In the genomic region with DNA sequence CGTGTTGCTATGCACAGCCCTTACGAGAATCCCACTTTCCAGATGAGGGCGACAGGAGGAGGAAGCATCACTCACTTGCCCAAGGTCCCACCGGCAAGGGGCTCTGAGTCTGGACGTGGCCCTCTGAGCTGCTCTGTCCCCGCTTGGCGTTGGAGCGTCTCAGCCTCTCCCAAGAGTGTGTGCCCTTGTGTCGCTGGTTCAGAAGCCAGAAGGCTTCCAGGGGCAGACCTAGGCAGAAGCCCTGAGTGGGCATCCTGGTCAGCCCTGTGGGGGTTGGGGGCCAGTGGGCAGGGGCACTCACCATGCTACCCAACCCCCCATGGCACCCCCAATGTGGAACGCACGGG, we compare ENCODE assay signal across 15 cellular contexts.
A peak's percentile ranks its signal among the peaks of the same experiment; 100 is the strongest.
DNase-seq lines count a peak whose midpoint lies in the region; ATAC-seq and TF ChIP-seq lines count a peak whose summit lies in the region.
"Had no signal": no experiment of that assay in that cellular context is flagged by ENCODE, and none has a peak within 500 bp of the region (broad histone marks: within the 10 kb centered on the region; RNA-seq: fewer than 3 reads in every experiment).

No MANE protein-coding gene starts in this region.

- H3K9ac ChIP-seq in H9 (ENCODE audit: extremely low read depth, insufficient read length, low read length), result no peak overlapping the region

- H3K4ac ChIP-seq in H9 (ENCODE audit: low read depth, low read length), result no peak overlapping the region

- DNase-seq in H9 (no peak), chondrocyte (ENCODE audit: low spot score) (peak; percentile 78), substantia nigra (lab: John Stamatoyannopoulos, UW) (no peak), ecto neural progenitor cell (ENCODE audit: low spot score) (no peak), nucleus accumbens (lab: John Stamatoyannopoulos, UW) (no peak)
- DNase-seq: HCEC 1CT, MV-4-11, NCI-H1436, NCI-H2081, NCI-H510A treated with DMSO at 0.1 percent for 48 hours, Peyer's patch had no signal

- H4K20me1 ChIP-seq in H9 (ENCODE audit: control insufficient read depth, insufficient read depth, insufficient read length), result no peaks in the 10 kb centered on the region

- H2BK12ac ChIP-seq in H9 (ENCODE audit: insufficient read length, low read depth, low read length), result no peak overlapping the region

- H2BK20ac ChIP-seq in H9 (ENCODE audit: low read depth, low read length, poor library complexity, severe bottlenecking), result no peak overlapping the region

- WGBS in H9 (ENCODE audit: extremely low coverage, insufficient read length, low lambda C conversion rate), result no CpG with 5 or more reads among the region's 11 CpGs

- H3K23me2 ChIP-seq in H9 (ENCODE audit: insufficient read length, low read depth, low read length, poor library complexity, severe bottlenecking), result no peaks in the 10 kb centered on the region

- no peak overlapping the region for H3K23ac ChIP-seq in H9 (ENCODE audit: insufficient read length, low read depth, low read length)

- no peak overlapping the region for H3K18ac ChIP-seq in H9 (ENCODE audit: insufficient read length, low read depth, low read length)

- H2BK120ac ChIP-seq in H9 (ENCODE audit: low read depth, low read length, poor library complexity, severe bottlenecking), result no peak overlapping the region

- no peak overlapping the region for H2AK5ac ChIP-seq in H9 (ENCODE audit: insufficient read length, low read length)

- no peak overlapping the region for H3K4me2 ChIP-seq in H9 (ENCODE audit: insufficient read depth, insufficient read length, low read length)

- H4K8ac ChIP-seq in H9 (replicated peaks; ENCODE audit: insufficient read length, low read depth, low read length), result no peak overlapping the region

- no peak overlapping the region for H4K91ac ChIP-seq in H9 (ENCODE audit: insufficient read length, low read depth, low read length)

- no peak for ATAC-seq in HG02938 (IDR thresholded peaks at IDR 0.05; ENCODE audit: unreplicated experiment)
- ATAC-seq in HG02623 (IDR thresholded peaks at IDR 0.05; ENCODE audit: unreplicated experiment), result no peak

- H3K79me2 ChIP-seq in H9 (ENCODE audit: insufficient read depth, low read length), result no peaks in the 10 kb centered on the region

- H3K27me3 Mint-ChIP-seq in H9 (ENCODE audit: low read depth), result no peaks in the 10 kb centered on the region; the same call in 1 of the 2 replicates
- no peaks in the 10 kb centered on the region for H3K27me3 Mint-ChIP-seq in chondrocyte (ENCODE audit: low read depth)

- H3K27me3 ChIP-seq in H9 (ENCODE audit: insufficient read depth, low read length) (no peaks in the 10 kb centered on the region), muscle layer of duodenum (ENCODE audit: low read depth, low read length) (no peaks in the 10 kb centered on the region)
- H3K27me3 ChIP-seq: Peyer's patch had no signal

- H2BK15ac ChIP-seq in H9 (ENCODE audit: low read depth, low read length), result no peak overlapping the region

- H2AFZ ChIP-seq in H9 (ENCODE audit: low read length), result no peak overlapping the region

- H3K27ac Mint-ChIP-seq in H9, result no peak overlapping the region
- no peak overlapping the region for H3K27ac Mint-ChIP-seq in chondrocyte (ENCODE audit: unreplicated experiment)

- H3K36me3 ChIP-seq in muscle layer of duodenum (ENCODE audit: control insufficient read depth in 1 of 2, insufficient read depth in 2 of 2, low read length in 2 of 2), result no peaks in the 10 kb centered on the region
- H3K36me3 ChIP-seq: Peyer's patch had no signal

- H3K4me1 Mint-ChIP-seq in H9, result no peaks in the 10 kb centered on the region
- H3K4me1 Mint-ChIP-seq in chondrocyte (ENCODE audit: low read depth), result peaks cover 48% of the 10 kb centered on the region

- no peaks in the 10 kb centered on the region; a peak in 1 of 5 replicates for H3K9me3 Mint-ChIP-seq in H9
- H3K9me3 Mint-ChIP-seq in chondrocyte (ENCODE audit: low read depth), result peaks cover 5% of the 10 kb centered on the region

- no peak overlapping the region for H3K56ac ChIP-seq in H9 (ENCODE audit: insufficient read length, low read depth, low read length)

- no peaks in the 10 kb centered on the region for H3K79me1 ChIP-seq in H9 (ENCODE audit: insufficient read depth, low read depth, low read length, poor library complexity, severe bottlenecking)

- H3K36me3 Mint-ChIP-seq in H9 (ENCODE audit: insufficient read depth in 1 of 3, low read depth in 3 of 3) (peaks cover 0 to 2% (median 0%) of the 10 kb centered on the region in 3 experiments; a peak in 3 of 7 replicates), chondrocyte (ENCODE audit: low read depth) (no peaks in the 10 kb centered on the region)

- H3K9me3 ChIP-seq in H9 (ENCODE audit: control insufficient read depth, low read depth, low read length) (no peaks in the 10 kb centered on the region), muscle layer of duodenum (ENCODE audit: control insufficient read depth in 1 of 2, low read length in 2 of 2) (no peaks in the 10 kb centered on the region)
- H3K9me3 ChIP-seq: Peyer's patch had no signal

- TF ChIP-seq CTCF in H9 (conservative IDR thresholded peaks at IDR 0.05) (no peak), chondrocyte (IDR thresholded peaks at IDR 0.05) (no peak)

- no peak overlapping the region for H3T11ph ChIP-seq in H9 (ENCODE audit: low read length)

- H3K4me3 Mint-ChIP-seq in H9 (no peak overlapping the region), chondrocyte (ENCODE audit: unreplicated experiment) (no peak overlapping the region)

- no peaks in the 10 kb centered on the region for H3K4me1 ChIP-seq in H9 (ENCODE audit: insufficient read depth, low read length)
- H3K4me1 ChIP-seq in muscle layer of duodenum (ENCODE audit: control insufficient read depth in 1 of 2, insufficient read depth in 2 of 2, low read length in 2 of 2), result peaks cover 4 to 21% of the 10 kb centered on the region in 2 donors

- no peak overlapping the region for H3K27ac ChIP-seq in H9 (ENCODE audit: insufficient read length, low read depth, low read length)
- H3K27ac ChIP-seq in muscle layer of duodenum (ENCODE audit: low read length), result peak overlapping the region; percentile 4
- H3K27ac ChIP-seq in substantia nigra (ENCODE audit: low read depth, low read length, poor library complexity, severe bottlenecking), result peak overlapping the region; percentile 1
- H3K27ac ChIP-seq: C4-2B, Peyer's patch had no signal

- H3K14ac ChIP-seq in H9 (ENCODE audit: insufficient read depth, low read length), result peak overlapping the region; percentile 6; the same call in 1 of the 2 replicates

- no peak overlapping the region for H3K4me3 ChIP-seq in muscle layer of duodenum (ENCODE audit: low read depth in 1 of 2, low read length in 2 of 2)
- H3K4me3 ChIP-seq: Peyer's patch had no signal

- H2BK5ac ChIP-seq in H9 (ENCODE audit: insufficient read length, low read length), result no peak overlapping the region

- H4K5ac ChIP-seq in H9 (ENCODE audit: insufficient read length, low read depth, low read length), result no peak overlapping the region
